Comparison of ENCODE assay signal across 7 cellular contexts in genomic region chrX:54789405-54789804, GRCh38. TPM values are rescaled to one million over a fixed set of nuclear protein-coding genes. Genes with fewer than 3 reads are reported as not detected.
"Had no signal": no experiment of that assay in that cellular context is flagged by ENCODE, and none has a peak within 500 bp of the region (broad histone marks: within the 10 kb centered on the region; RNA-seq: fewer than 3 reads in every experiment).

No MANE protein-coding gene starts in this region.

RNA-seq across cellular contexts. Expression of gene ITIH6, which starts 8.7 kb away (rescaled TPM):
- total RNA-seq: activated CD4-positive, alpha-beta memory T cell treated with anti-CD3 and anti-CD28 coated beads, Interleukin-2, amount 10 ng/mL, durations not matched to agents 7 days and 5 days; activated CD8-positive, alpha-beta memory T cell treated with anti-CD3 and anti-CD28 coated beads, Interleukin-2, amount 10 ng/mL, durations not matched to agents 7 days and 5 days; bronchial epithelial cell; Peyer's patch; Right ventricle myocardium inferior; T-helper 1 cell treated with Interleukin-12 subunit alpha and Interleukin-12 subunit beta and Interleukin-4 antibody, amounts not matched to agents 30 ng/mL and 1 ng/mL, for 36 hours; T-helper 2 cell treated with Interferon-gamma antibody and Interleukin-4, amounts not matched to agents 100 ng/mL and 5 ng/mL, for 36 hours had no signal
